Comparison of ENCODE assay signal across 1 cellular context in the genomic region with DNA sequence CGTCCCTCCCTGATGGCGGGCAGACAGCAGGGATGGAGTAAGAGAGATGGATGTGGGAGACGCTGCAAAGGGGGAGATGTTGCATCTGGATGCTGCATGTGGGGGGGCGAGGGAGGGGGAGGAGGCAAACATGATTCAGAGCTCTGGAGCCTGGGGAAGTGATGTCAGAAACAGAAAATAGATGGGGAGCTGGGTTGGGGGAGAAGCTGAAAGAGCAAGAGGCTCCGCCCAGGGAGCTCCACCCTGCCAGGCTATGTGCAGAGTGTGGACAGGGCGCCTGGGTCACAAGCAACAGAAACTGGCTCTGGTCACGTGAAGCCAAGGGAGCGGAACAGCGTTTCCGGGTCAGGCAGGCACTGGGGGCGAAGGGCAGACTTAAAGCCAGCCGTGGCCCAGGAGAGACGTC.
A peak's percentile ranks its signal among the peaks of the same experiment; 100 is the strongest.
TF ChIP-seq lines count a peak whose summit lies in the region.

No MANE protein-coding gene starts in this region.

TF ChIP-seq in HepG2, 621 proteins besides CTCF, POLR2A, EP300 and RAD21 (continued from another document):
- TF ChIP-seq, protein P1, sequence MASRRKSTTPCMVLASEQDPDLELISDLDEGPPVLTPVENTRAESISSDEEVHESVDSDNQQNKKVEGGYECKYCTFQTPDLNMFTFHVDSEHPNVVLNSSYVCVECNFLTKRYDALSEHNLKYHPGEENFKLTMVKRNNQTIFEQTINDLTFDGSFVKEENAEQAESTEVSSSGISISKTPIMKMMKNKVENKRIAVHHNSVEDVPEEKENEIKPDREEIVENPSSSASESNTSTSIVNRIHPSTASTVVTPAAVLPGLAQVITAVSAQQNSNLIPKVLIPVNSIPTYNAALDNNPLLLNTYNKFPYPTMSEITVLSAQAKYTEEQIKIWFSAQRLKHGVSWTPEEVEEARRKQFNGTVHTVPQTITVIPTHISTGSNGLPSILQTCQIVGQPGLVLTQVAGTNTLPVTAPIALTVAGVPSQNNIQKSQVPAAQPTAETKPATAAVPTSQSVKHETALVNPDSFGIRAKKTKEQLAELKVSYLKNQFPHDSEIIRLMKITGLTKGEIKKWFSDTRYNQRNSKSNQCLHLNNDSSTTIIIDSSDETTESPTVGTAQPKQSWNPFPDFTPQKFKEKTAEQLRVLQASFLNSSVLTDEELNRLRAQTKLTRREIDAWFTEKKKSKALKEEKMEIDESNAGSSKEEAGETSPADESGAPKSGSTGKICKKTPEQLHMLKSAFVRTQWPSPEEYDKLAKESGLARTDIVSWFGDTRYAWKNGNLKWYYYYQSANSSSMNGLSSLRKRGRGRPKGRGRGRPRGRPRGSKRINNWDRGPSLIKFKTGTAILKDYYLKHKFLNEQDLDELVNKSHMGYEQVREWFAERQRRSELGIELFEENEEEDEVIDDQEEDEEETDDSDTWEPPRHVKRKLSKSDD (CRISPR knock-in tag; IDR thresholded peaks at IDR 0.05; ENCODE audit: low read depth) = no peak
- TF ChIP-seq KMT2B (CRISPR knock-in tag; IDR thresholded peaks at IDR 0.05) = no peak
- no peak for TF ChIP-seq GABPA (IDR thresholded peaks at IDR 0.05; ENCODE audit: low read depth, low read length)
- peak; percentile 30; the same call in 1 of the 2 replicates for TF ChIP-seq GABPA (CRISPR knock-in tag; IDR thresholded peaks at IDR 0.05; ENCODE audit: low read depth)
- TF ChIP-seq, protein P2, sequence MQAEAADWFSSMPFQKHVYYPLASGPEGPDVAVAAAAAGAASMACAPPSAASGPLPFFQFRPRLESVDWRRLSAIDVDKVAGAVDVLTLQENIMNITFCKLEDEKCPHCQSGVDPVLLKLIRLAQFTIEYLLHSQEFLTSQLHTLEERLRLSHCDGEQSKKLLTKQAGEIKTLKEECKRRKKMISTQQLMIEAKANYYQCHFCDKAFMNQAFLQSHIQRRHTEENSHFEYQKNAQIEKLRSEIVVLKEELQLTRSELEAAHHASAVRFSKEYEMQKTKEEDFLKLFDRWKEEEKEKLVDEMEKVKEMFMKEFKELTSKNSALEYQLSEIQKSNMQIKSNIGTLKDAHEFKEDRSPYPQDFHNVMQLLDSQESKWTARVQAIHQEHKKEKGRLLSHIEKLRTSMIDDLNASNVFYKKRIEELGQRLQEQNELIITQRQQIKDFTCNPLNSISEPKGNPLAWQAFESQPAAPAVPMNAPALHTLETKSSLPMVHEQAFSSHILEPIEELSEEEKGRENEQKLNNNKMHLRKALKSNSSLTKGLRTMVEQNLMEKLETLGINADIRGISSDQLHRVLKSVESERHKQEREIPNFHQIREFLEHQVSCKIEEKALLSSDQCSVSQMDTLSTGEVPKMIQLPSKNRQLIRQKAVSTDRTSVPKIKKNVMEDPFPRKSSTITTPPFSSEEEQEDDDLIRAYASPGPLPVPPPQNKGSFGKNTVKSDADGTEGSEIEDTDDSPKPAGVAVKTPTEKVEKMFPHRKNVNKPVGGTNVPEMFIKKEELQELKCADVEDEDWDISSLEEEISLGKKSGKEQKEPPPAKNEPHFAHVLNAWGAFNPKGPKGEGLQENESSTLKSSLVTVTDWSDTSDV (CRISPR knock-in tag; IDR thresholded peaks at IDR 0.05) = no peak
- TF ChIP-seq, protein P3, sequence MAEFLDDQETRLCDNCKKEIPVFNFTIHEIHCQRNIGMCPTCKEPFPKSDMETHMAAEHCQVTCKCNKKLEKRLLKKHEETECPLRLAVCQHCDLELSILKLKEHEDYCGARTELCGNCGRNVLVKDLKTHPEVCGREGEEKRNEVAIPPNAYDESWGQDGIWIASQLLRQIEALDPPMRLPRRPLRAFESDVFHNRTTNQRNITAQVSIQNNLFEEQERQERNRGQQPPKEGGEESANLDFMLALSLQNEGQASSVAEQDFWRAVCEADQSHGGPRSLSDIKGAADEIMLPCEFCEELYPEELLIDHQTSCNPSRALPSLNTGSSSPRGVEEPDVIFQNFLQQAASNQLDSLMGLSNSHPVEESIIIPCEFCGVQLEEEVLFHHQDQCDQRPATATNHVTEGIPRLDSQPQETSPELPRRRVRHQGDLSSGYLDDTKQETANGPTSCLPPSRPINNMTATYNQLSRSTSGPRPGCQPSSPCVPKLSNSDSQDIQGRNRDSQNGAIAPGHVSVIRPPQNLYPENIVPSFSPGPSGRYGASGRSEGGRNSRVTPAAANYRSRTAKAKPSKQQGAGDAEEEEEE (CRISPR knock-in tag; IDR thresholded peaks at IDR 0.05; ENCODE audit: borderline replicate concordance) = no peak
- peak; percentile 52 for TF ChIP-seq GABPB1 (CRISPR knock-in tag; IDR thresholded peaks at IDR 0.05)
- TF ChIP-seq RXRA (CRISPR knock-in tag; IDR thresholded peaks at IDR 0.05) = no peak
